Comparison of ENCODE assay signal across 8 cellular contexts in genomic region chr6:169188051-169188863, GRCh38.
DNase-seq lines count a peak whose midpoint lies in the region; ATAC-seq and TF ChIP-seq lines count a peak whose summit lies in the region.

No MANE protein-coding gene starts in this region.

- H3K4me3 Mint-ChIP-seq in activated naive CD4-positive, alpha-beta T cell treated with anti-CD3 and anti-CD28 coated beads for 36 hours, result no peak overlapping the region

- no peak overlapping the region for H3K27ac Mint-ChIP-seq in activated naive CD4-positive, alpha-beta T cell treated with anti-CD3 and anti-CD28 coated beads for 36 hours

- H3K27me3 Mint-ChIP-seq in activated naive CD4-positive, alpha-beta T cell treated with anti-CD3 and anti-CD28 coated beads for 36 hours (ENCODE audit: low read depth), result peaks cover 2% of the 10 kb centered on the region

- CTCF ChIA-PET in activated naive CD4-positive, alpha-beta T cell treated with anti-CD3 and anti-CD28 coated beads for 36 hours (lab: Charles Lee), result interaction anchor here (0.5 to 0.6 kb wide), 2 partner anchors 27 to 619 kb away, joined by 4 to 5 read pairs; no protein-coding TSS in a partner anchor

- H3K9me3 ChIP-seq in thoracic aorta (no peaks in the 10 kb centered on the region), transverse colon (no peaks in the 10 kb centered on the region)

- peaks cover 3% of the 10 kb centered on the region for H3K4me1 Mint-ChIP-seq in activated naive CD4-positive, alpha-beta T cell treated with anti-CD3 and anti-CD28 coated beads for 36 hours (ENCODE audit: low read depth)

- H3K27ac ChIP-seq in thoracic aorta (peak overlapping the region; percentile 84 to 92), transverse colon (peak overlapping the region in 1 of 4 donors; percentile 2)

- intact Hi-C loops in activated naive CD4-positive, alpha-beta T cell treated with anti-CD3 and anti-CD28 coated beads for 36 hours (cut with micrococcal nuclease), result loop anchor here (1.0 kb wide), 1 partner anchor 24 kb away; no protein-coding TSS in a partner anchor
- intact Hi-C loops in transverse colon (cut with DNase I; ENCODE audit: low total_unique reads), result no loop called here

- no peak for TF ChIP-seq CTCF in thoracic aorta (IDR thresholded peaks at IDR 0.05)
- no peak for TF ChIP-seq CTCF in transverse colon (IDR thresholded peaks at IDR 0.05)

- TF ChIP-seq EP300 in transverse colon (IDR thresholded peaks at IDR 0.05; ENCODE audit: low read depth), result no peak

- H3K36me3 ChIP-seq in thoracic aorta, result no peaks in the 10 kb centered on the region
- H3K36me3 ChIP-seq in transverse colon, result no peaks in the 10 kb centered on the region

- peaks cover 15 to 34% of the 10 kb centered on the region in 2 donors for H3K4me1 ChIP-seq in thoracic aorta (ENCODE audit: control insufficient read depth in 1 of 2, low read depth in 2 of 2)
- no peaks in the 10 kb centered on the region for H3K4me1 ChIP-seq in transverse colon

- ATAC-seq in thoracic aorta (ENCODE audit: insufficient number of reproducible peaks, low FRiP score, low read depth), result no peak

- no peaks in the 10 kb centered on the region for H3K36me3 Mint-ChIP-seq in activated naive CD4-positive, alpha-beta T cell treated with anti-CD3 and anti-CD28 coated beads for 36 hours (ENCODE audit: low read depth)

- H3K4me3 ChIP-seq in thoracic aorta, result no peak overlapping the region
- no peak overlapping the region for H3K4me3 ChIP-seq in transverse colon

- in situ Hi-C loops in transverse colon (cut with MboI; ENCODE audit: low pct_ligation_motif_present in 1 of 4, low pct_unique_long_range_greater_than_20kb in 1 of 4, low sequenced_read_pairs in 3 of 4), result no loop called here

- H3K27me3 ChIP-seq in thoracic aorta (replicated peaks; ENCODE audit: insufficient read depth) (no peaks in the 10 kb centered on the region), transverse colon (no peaks in the 10 kb centered on the region)

- H3K9me3 Mint-ChIP-seq in activated naive CD4-positive, alpha-beta T cell treated with anti-CD3 and anti-CD28 coated beads for 36 hours, result no peaks in the 10 kb centered on the region

- no peak for TF ChIP-seq POLR2A in transverse colon (IDR thresholded peaks at IDR 0.05)

- DNase-seq in activated naive CD4-positive, alpha-beta T cell treated with anti-CD3 and anti-CD28 coated beads for 36 hours, result peak; percentile 28
- no peak for DNase-seq in activated naive CD4-positive, alpha-beta T cell treated with Interleukin-2 at 50 U/mL for 16 hours
- DNase-seq in RKO (ENCODE audit: low spot score), result peak; percentile 42
- DNase-seq in fibroblast of gingiva (ENCODE audit: low read depth), result peak; percentile 64
- DNase-seq in thoracic aorta (ENCODE audit: low spot score), result no peak
- no peak for DNase-seq in NCI-H82 (lab: John Stamatoyannopoulos, UW)
- no peak for DNase-seq in transverse colon
- no peak for DNase-seq in T-helper 9 cell

- 60 to 67% methylated on average over 1 to 15 of the region's 15 CpGs for WGBS in transverse colon (ENCODE audit: low coverage in 1 of 2), 2 donors

Comparison
In these comparisons a context has a peak if more than half of its experiments do, and no peak if none do; other contexts are left out.
1. DNase-seq: peak in activated naive CD4-positive, alpha-beta T cell treated with anti-CD3 and anti-CD28 coated beads for 36 hours (single experiment), RKO (single experiment) and fibroblast of gingiva (single experiment); none in activated naive CD4-positive, alpha-beta T cell treated with Interleukin-2 at 50 U/mL for 16 hours (single experiment), thoracic aorta (single experiment), NCI-H82 (single experiment), transverse colon (single experiment) and T-helper 9 cell (single experiment).